In the genomic region with DNA sequence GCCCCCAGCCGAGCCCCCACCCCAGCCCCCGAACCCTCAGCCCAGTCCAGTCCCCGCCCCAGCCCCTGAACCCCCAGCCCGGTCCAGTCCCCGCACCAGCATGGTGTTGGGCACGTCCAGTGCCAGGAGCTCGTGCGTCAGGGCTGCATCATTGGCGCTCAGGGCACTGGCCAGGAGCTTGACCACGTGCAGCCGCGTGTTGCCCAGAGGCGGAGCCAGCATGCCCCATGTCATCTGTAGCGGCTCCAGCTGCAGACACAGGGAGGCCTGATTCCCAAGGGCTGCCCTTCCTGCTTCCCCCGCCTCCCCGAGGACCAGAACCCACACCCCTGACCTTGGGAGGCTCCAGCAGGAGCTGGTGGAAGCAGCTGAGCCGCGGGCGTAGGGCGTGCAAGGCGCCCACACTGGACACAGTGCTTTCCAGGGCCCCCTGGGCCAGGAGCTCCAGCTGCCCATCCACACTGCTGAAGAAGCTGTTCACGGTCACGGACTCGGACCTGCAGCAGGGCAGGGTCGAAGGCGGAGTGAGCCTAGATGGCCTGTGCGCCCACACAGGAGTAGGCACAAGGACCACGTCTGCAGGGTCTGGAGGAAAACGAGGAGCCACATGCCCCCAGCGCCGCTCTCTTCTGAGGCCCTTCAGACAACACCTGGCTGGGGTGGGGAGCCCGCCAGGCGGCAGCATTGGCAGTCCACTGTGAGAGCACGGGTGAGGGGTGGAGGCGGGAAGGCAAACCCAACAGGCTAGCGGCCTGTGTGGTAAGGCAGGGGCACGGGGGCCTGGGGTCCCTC, we compare ENCODE assay signal across 14 cellular contexts. TPM values are rescaled to one million over a fixed set of nuclear protein-coding genes. Genes with fewer than 3 reads are reported as not detected.
DNase-seq lines count a peak whose midpoint lies in the region; ATAC-seq and TF ChIP-seq lines count a peak whose summit lies in the region.
"Had no signal": no experiment of that assay in that cellular context is flagged by ENCODE, and none has a peak within 500 bp of the region (broad histone marks: within the 10 kb centered on the region; RNA-seq: fewer than 3 reads in every experiment).

No MANE protein-coding gene starts in this region.

- no peaks in the 10 kb centered on the region for H3K9me3 ChIP-seq in endodermal cell (ENCODE audit: control insufficient read depth, low read length)
- no peaks in the 10 kb centered on the region for H3K9me3 ChIP-seq in mucosa of descending colon
- no peaks in the 10 kb centered on the region for H3K9me3 ChIP-seq in upper lobe of right lung
- H3K9me3 ChIP-seq: BLaER1 had no signal

- H3K27ac ChIP-seq in endodermal cell (ENCODE audit: low read depth, low read length) (no peak overlapping the region), upper lobe of right lung (no peak overlapping the region)
- H3K27ac ChIP-seq: BLaER1 had no signal

- DNase-seq in natural killer cell treated with Interleukin-12 subunit alpha and Interleukin-12 subunit beta and Interleukin-15 and Interleukin-18, amount 100 ng/mL, for 72 hours (ENCODE audit: low spot score) = peak; percentile 32
- DNase-seq in natural killer cell = no peak
- peak; percentile 35 for DNase-seq in endodermal cell
- DNase-seq in mucosa of descending colon = peak in 2 of 3 donors; percentile 23 to 52
- peak; percentile 58 for DNase-seq in upper lobe of right lung
- DNase-seq in stimulated activated CD4-positive, alpha-beta T cell treated with anti-CD3 and anti-CD28 coated beads, Interleukin-4, amount 100 ng/mL, for 24 hours = no peak
- no peak for DNase-seq in cardiac septum (ENCODE audit: low spot score)
- DNase-seq in activated CD8-positive, alpha-beta memory T cell treated with anti-CD3 and anti-CD28 coated beads, Interleukin-2, amount 10 ng/mL, durations not matched to agents 7 days and 5 days = no peak
- DNase-seq: 8988T; AML-193; CD4-positive, CD25-positive, alpha-beta regulatory T cell; DMS53; GF-D8 had no signal

- H3K36me3 ChIP-seq in endodermal cell (ENCODE audit: control insufficient read depth, insufficient read depth, low read length) = peaks cover 55% of the 10 kb centered on the region
- H3K36me3 ChIP-seq in mucosa of descending colon (ENCODE audit: low read depth) = peaks cover 17% of the 10 kb centered on the region
- H3K36me3 ChIP-seq in upper lobe of right lung = peaks cover 96% of the 10 kb centered on the region

- no peak overlapping the region for H3K9ac ChIP-seq in endodermal cell (ENCODE audit: extremely low read depth, low read length, poor library complexity, severe bottlenecking)
- H3K9ac ChIP-seq: BLaER1 had no signal

- H3K4me3 Mint-ChIP-seq in natural killer cell treated with Interleukin-12 subunit alpha and Interleukin-12 subunit beta and Interleukin-15 and Interleukin-18, amount 100 ng/mL, for 72 hours = no peak overlapping the region
- H3K4me3 Mint-ChIP-seq in natural killer cell (no peak overlapping the region), endodermal cell (no peak overlapping the region)
- no peak overlapping the region for H3K4me3 Mint-ChIP-seq in activated CD8-positive, alpha-beta memory T cell treated with anti-CD3 and anti-CD28 coated beads, Interleukin-2, amount 10 ng/mL, durations not matched to agents 7 days and 5 days

- H3K4me1 ChIP-seq in endodermal cell (ENCODE audit: control insufficient read depth, insufficient read depth, low read length) (no peaks in the 10 kb centered on the region), mucosa of descending colon (ENCODE audit: low read depth) (no peaks in the 10 kb centered on the region), upper lobe of right lung (no peaks in the 10 kb centered on the region)
- H3K4me1 ChIP-seq: BLaER1 had no signal

- H3K4me3 ChIP-seq in endodermal cell (ENCODE audit: low read length) = no peak overlapping the region
- no peak overlapping the region for H3K4me3 ChIP-seq in mucosa of descending colon
- H3K4me3 ChIP-seq in upper lobe of right lung = no peak overlapping the region
- H3K4me3 ChIP-seq: BLaER1 had no signal

- no peaks in the 10 kb centered on the region for H3K9me3 Mint-ChIP-seq in natural killer cell treated with Interleukin-12 subunit alpha and Interleukin-12 subunit beta and Interleukin-15 and Interleukin-18, amount 100 ng/mL, for 72 hours
- H3K9me3 Mint-ChIP-seq in natural killer cell (no peaks in the 10 kb centered on the region), endodermal cell (no peaks in the 10 kb centered on the region)
- H3K9me3 Mint-ChIP-seq in activated CD8-positive, alpha-beta memory T cell treated with anti-CD3 and anti-CD28 coated beads, Interleukin-2, amount 10 ng/mL, durations not matched to agents 7 days and 5 days (ENCODE audit: low read depth) = no peaks in the 10 kb centered on the region
- H3K9me3 Mint-ChIP-seq: CD4-positive, CD25-positive, alpha-beta regulatory T cell had no signal

- 95 to 99% methylated on average over 25 to 37 of the region's 37 CpGs for WGBS in endodermal cell (ENCODE audit: insufficient coverage in 1 of 2, insufficient read length in 1 of 2), 2 experiments

- H3K27me3 ChIP-seq in endodermal cell (ENCODE audit: control insufficient read depth, insufficient read depth, low read length, poor library complexity, severe bottlenecking) (no peaks in the 10 kb centered on the region), upper lobe of right lung (no peaks in the 10 kb centered on the region)
- H3K27me3 ChIP-seq: BLaER1 had no signal

- no peak for TF ChIP-seq CTCF in natural killer cell (IDR thresholded peaks at IDR 0.05)
- no peak for TF ChIP-seq CTCF in endodermal cell (conservative IDR thresholded peaks at IDR 0.05)
- TF ChIP-seq CTCF in mucosa of descending colon (IDR thresholded peaks at IDR 0.05) = no peak
- TF ChIP-seq CTCF in upper lobe of right lung (IDR thresholded peaks at IDR 0.05) = no peak

- H3K4me1 Mint-ChIP-seq in natural killer cell treated with Interleukin-12 subunit alpha and Interleukin-12 subunit beta and Interleukin-15 and Interleukin-18, amount 100 ng/mL, for 72 hours (ENCODE audit: low read depth in 2 of 2) = peaks cover 5 to 9% of the 10 kb centered on the region in 2 donors
- H3K4me1 Mint-ChIP-seq in natural killer cell (peaks cover 5 to 15% of the 10 kb centered on the region in 2 donors), endodermal cell (no peaks in the 10 kb centered on the region)
- H3K4me1 Mint-ChIP-seq in activated CD8-positive, alpha-beta memory T cell treated with anti-CD3 and anti-CD28 coated beads, Interleukin-2, amount 10 ng/mL, durations not matched to agents 7 days and 5 days = peaks cover 5% of the 10 kb centered on the region

- no peak for ATAC-seq in natural killer cell treated with Interleukin-12 subunit alpha and Interleukin-12 subunit beta and Interleukin-15 and Interleukin-18, amount 100 ng/mL, for 72 hours
- no peak for ATAC-seq in natural killer cell
- ATAC-seq in mucosa of descending colon = no peak
- ATAC-seq in upper lobe of right lung = no peak
- no peak for ATAC-seq in activated CD8-positive, alpha-beta memory T cell treated with anti-CD3 and anti-CD28 coated beads, Interleukin-2, amount 10 ng/mL, durations not matched to agents 7 days and 5 days

- peaks cover 13% of the 10 kb centered on the region for H3K36me3 Mint-ChIP-seq in natural killer cell treated with Interleukin-12 subunit alpha and Interleukin-12 subunit beta and Interleukin-15 and Interleukin-18, amount 100 ng/mL, for 72 hours
- peaks cover 7% of the 10 kb centered on the region for H3K36me3 Mint-ChIP-seq in natural killer cell
- peaks cover 60% of the 10 kb centered on the region for H3K36me3 Mint-ChIP-seq in endodermal cell (ENCODE audit: low read depth)
- peaks cover 48% of the 10 kb centered on the region for H3K36me3 Mint-ChIP-seq in activated CD8-positive, alpha-beta memory T cell treated with anti-CD3 and anti-CD28 coated beads, Interleukin-2, amount 10 ng/mL, durations not matched to agents 7 days and 5 days

- CTCF ChIA-PET in activated CD8-positive, alpha-beta memory T cell treated with anti-CD3 and anti-CD28 coated beads, Interleukin-2, amount 10 ng/mL, durations not matched to agents 7 days and 5 days (lab: Charles Lee) = interaction anchor here (0.9 kb wide), 1 partner anchor 14 kb away, joined by 3 read pairs; no protein-coding TSS in a partner anchor

- no peak overlapping the region for H3K27ac Mint-ChIP-seq in natural killer cell treated with Interleukin-12 subunit alpha and Interleukin-12 subunit beta and Interleukin-15 and Interleukin-18, amount 100 ng/mL, for 72 hours
- H3K27ac Mint-ChIP-seq in natural killer cell (no peak overlapping the region), endodermal cell (no peak overlapping the region)
- H3K27ac Mint-ChIP-seq in activated CD8-positive, alpha-beta memory T cell treated with anti-CD3 and anti-CD28 coated beads, Interleukin-2, amount 10 ng/mL, durations not matched to agents 7 days and 5 days = no peak overlapping the region

- intact Hi-C loops in natural killer cell (cut with micrococcal nuclease) (no loop called here), mucosa of descending colon (cut with DNase I, micrococcal nuclease) (no loop called here), upper lobe of right lung (cut with DNase I) (no loop called here), cardiac septum (cut with DNase I) (no loop called here)

- no peaks in the 10 kb centered on the region for H3K27me3 Mint-ChIP-seq in natural killer cell treated with Interleukin-12 subunit alpha and Interleukin-12 subunit beta and Interleukin-15 and Interleukin-18, amount 100 ng/mL, for 72 hours
- H3K27me3 Mint-ChIP-seq in natural killer cell (ENCODE audit: low read depth in 2 of 2) (no peaks in the 10 kb centered on the region), endodermal cell (ENCODE audit: insufficient read depth) (no peaks in the 10 kb centered on the region)
- H3K27me3 Mint-ChIP-seq in activated CD8-positive, alpha-beta memory T cell treated with anti-CD3 and anti-CD28 coated beads, Interleukin-2, amount 10 ng/mL, durations not matched to agents 7 days and 5 days = no peaks in the 10 kb centered on the region
- H3K27me3 Mint-ChIP-seq: CD4-positive, CD25-positive, alpha-beta regulatory T cell had no signal

RNA-seq across cellular contexts. Expression of a gene that starts 12.8 kb away (rescaled TPM):
- total RNA-seq in natural killer cell treated with Interleukin-12 subunit alpha and Interleukin-12 subunit beta and Interleukin-15 and Interleukin-18, amount 100 ng/mL, for 72 hours = 10 to 100 TPM in 1 of 2 donors, 1 to 10 TPM in 1; 8.3 to 31.6 TPM
- 10 to 100 TPM; 12.6 to 14.7 (median 14.6) TPM for total RNA-seq in natural killer cell
- 1 to 10 TPM; 2.9 to 5.9 TPM for total RNA-seq in endodermal cell
- 4.9 TPM for polyA plus RNA-seq in endodermal cell (2013, experiment 1 of 2)
- 3.5 TPM for polyA plus RNA-seq in endodermal cell (2013, experiment 2 of 2)
- total RNA-seq in mucosa of descending colon = 1 to 10 TPM; 3.4 to 4.5 (median 3.7) TPM
- 4.3 TPM for total RNA-seq in upper lobe of right lung
- 1.6 TPM for total RNA-seq in cardiac septum
- 10 to 100 TPM; 10.4 to 16.0 TPM for total RNA-seq in activated CD8-positive, alpha-beta memory T cell treated with anti-CD3 and anti-CD28 coated beads, Interleukin-2, amount 10 ng/mL, durations not matched to agents 7 days and 5 days

RNA-seq across cellular contexts. Expression of a gene that starts 17.5 kb away (rescaled TPM):
- 100 to 1,000 TPM; 260 to 492 TPM for total RNA-seq in natural killer cell treated with Interleukin-12 subunit alpha and Interleukin-12 subunit beta and Interleukin-15 and Interleukin-18, amount 100 ng/mL, for 72 hours
- total RNA-seq in natural killer cell (100 to 1,000 TPM; 252 to 275 (median 260) TPM), endodermal cell (10 to 100 TPM; 74.8 to 79.9 TPM), mucosa of descending colon (10 to 100 TPM; 60.0 to 72.9 (median 65.9) TPM), upper lobe of right lung (61.0 TPM), cardiac septum (43.0 TPM)
- 42.2 TPM for polyA plus RNA-seq in endodermal cell (2013, experiment 1 of 2)
- polyA plus RNA-seq in endodermal cell (2013, experiment 2 of 2) = 39.1 TPM
- 100 to 1,000 TPM; 263 to 291 TPM for total RNA-seq in activated CD8-positive, alpha-beta memory T cell treated with anti-CD3 and anti-CD28 coated beads, Interleukin-2, amount 10 ng/mL, durations not matched to agents 7 days and 5 days

RNA-seq across cellular contexts. Expression of a gene that starts 32.0 kb away (rescaled TPM):
- under 1 TPM in 1 of 2 donors, not detected in 1; 0.11 TPM for total RNA-seq in natural killer cell treated with Interleukin-12 subunit alpha and Interleukin-12 subunit beta and Interleukin-15 and Interleukin-18, amount 100 ng/mL, for 72 hours
- total RNA-seq in natural killer cell = under 1 TPM in 1 of 3 donors, not detected in 2; 0.45 TPM
- total RNA-seq in endodermal cell = not detected
- 2.1 TPM for polyA plus RNA-seq in endodermal cell (2013, experiment 1 of 2)
- 1.3 TPM for polyA plus RNA-seq in endodermal cell (2013, experiment 2 of 2)
- 100 to 1,000 TPM in 1 of 3 donors, 10 to 100 TPM in 2; 62.3 to 181 (median 94.8) TPM for total RNA-seq in mucosa of descending colon
- total RNA-seq in upper lobe of right lung = not detected
- total RNA-seq in cardiac septum = 3.7 TPM
- not detected for total RNA-seq in activated CD8-positive, alpha-beta memory T cell treated with anti-CD3 and anti-CD28 coated beads, Interleukin-2, amount 10 ng/mL, durations not matched to agents 7 days and 5 days
- total RNA-seq: CD4-positive, CD25-positive, alpha-beta regulatory T cell had no signal
- polyA plus RNA-seq: CD4-positive, CD25-positive, alpha-beta regulatory T cell had no signal

RNA-seq across cellular contexts. Expression of a gene that starts 38.6 kb away (rescaled TPM):
- 10 to 100 TPM; 38.2 to 53.1 TPM for total RNA-seq in natural killer cell treated with Interleukin-12 subunit alpha and Interleukin-12 subunit beta and Interleukin-15 and Interleukin-18, amount 100 ng/mL, for 72 hours
- total RNA-seq in natural killer cell (10 to 100 TPM; 17.1 to 19.5 (median 18.5) TPM), endodermal cell (10 to 100 TPM; 43.7 to 48.5 TPM), mucosa of descending colon (10 to 100 TPM; 25.6 to 36.0 (median 29.5) TPM), upper lobe of right lung (19.7 TPM), cardiac septum (24.6 TPM)
- polyA plus RNA-seq in endodermal cell (2013, experiment 1 of 2) = 38.6 TPM
- 41.3 TPM for polyA plus RNA-seq in endodermal cell (2013, experiment 2 of 2)
- 10 to 100 TPM; 35.0 to 38.2 TPM for total RNA-seq in activated CD8-positive, alpha-beta memory T cell treated with anti-CD3 and anti-CD28 coated beads, Interleukin-2, amount 10 ng/mL, durations not matched to agents 7 days and 5 days

RNA-seq across cellular contexts. Expression of a gene that starts 42.5 kb away (rescaled TPM):
- 10 to 100 TPM; 11.9 to 15.7 TPM for total RNA-seq in natural killer cell treated with Interleukin-12 subunit alpha and Interleukin-12 subunit beta and Interleukin-15 and Interleukin-18, amount 100 ng/mL, for 72 hours
- total RNA-seq in natural killer cell (1 to 10 TPM; 6.0 to 9.8 (median 6.5) TPM), endodermal cell (10 to 100 TPM; 75.9 to 91.4 TPM), mucosa of descending colon (10 to 100 TPM in 1 of 3 donors, 1 to 10 TPM in 2; 1.6 to 18.1 (median 1.9) TPM), upper lobe of right lung (1.3 TPM), cardiac septum (8.8 TPM)
- 53.5 TPM for polyA plus RNA-seq in endodermal cell (2013, experiment 1 of 2)
- polyA plus RNA-seq in endodermal cell (2013, experiment 2 of 2) = 51.8 TPM
- total RNA-seq in activated CD8-positive, alpha-beta memory T cell treated with anti-CD3 and anti-CD28 coated beads, Interleukin-2, amount 10 ng/mL, durations not matched to agents 7 days and 5 days = 1 to 10 TPM; 6.9 to 9.1 TPM
- polyA plus RNA-seq: CD4-positive, CD25-positive, alpha-beta regulatory T cell had no signal

Comparison
In these comparisons a context has a peak if more than half of its experiments do, and no peak if none do; other contexts are left out.
1. DNase-seq: peak in natural killer cell treated with Interleukin-12 subunit alpha and Interleukin-12 subunit beta and Interleukin-15 and Interleukin-18, amount 100 ng/mL, for 72 hours (single experiment), endodermal cell (single experiment), mucosa of descending colon (2 of 3) and upper lobe of right lung (single experiment); none in natural killer cell (single experiment), stimulated activated CD4-positive, alpha-beta T cell treated with anti-CD3 and anti-CD28 coated beads, Interleukin-4, amount 100 ng/mL, for 24 hours (single experiment), cardiac septum (single experiment) and activated CD8-positive, alpha-beta memory T cell treated with anti-CD3 and anti-CD28 coated beads, Interleukin-2, amount 10 ng/mL, durations not matched to agents 7 days and 5 days (single experiment).
2. RNA of a gene that starts 32.0 kb away (total RNA-seq): 62.3 to 181 TPM in mucosa of descending colon; 3.7 TPM in cardiac septum (single experiment), not detected in endodermal cell, 0.11 TPM in natural killer cell treated with Interleukin-12 subunit alpha and Interleukin-12 subunit beta and Interleukin-15 and Interleukin-18, amount 100 ng/mL, for 72 hours, not detected in upper lobe of right lung (single experiment), 0.45 TPM in natural killer cell and not detected in activated CD8-positive, alpha-beta memory T cell treated with anti-CD3 and anti-CD28 coated beads, Interleukin-2, amount 10 ng/mL, durations not matched to agents 7 days and 5 days; every median in the first group is over 10 times any median in the second.